In genomic region chr22:42316988-42317387, GRCh38 we compare ENCODE assay signal across 8 cellular contexts. TPM values are rescaled to one million over a fixed set of nuclear protein-coding genes. Genes with fewer than 3 reads are reported as not detected.
DNase-seq lines count a peak whose midpoint lies in the region; ATAC-seq and TF ChIP-seq lines count a peak whose summit lies in the region.

No MANE protein-coding gene starts in this region.

- H3K4me3 ChIP-seq in SJCRH30, result no peak overlapping the region
- H3K4me3 ChIP-seq in prostate gland, result no peak overlapping the region
- H3K4me3 ChIP-seq in MM.1S (ENCODE audit: low read length), result no peak overlapping the region

- peak overlapping the region; percentile 71 for H3K4me3 Mint-ChIP-seq in central memory CD8-positive, alpha-beta T cell
- H3K4me3 Mint-ChIP-seq in glutamatergic neuron (ENCODE audit: unreplicated experiment), result no peak overlapping the region

- H3K36me3 Mint-ChIP-seq in central memory CD8-positive, alpha-beta T cell (ENCODE audit: insufficient read depth), result peaks cover 5% of the 10 kb centered on the region
- no peaks in the 10 kb centered on the region for H3K36me3 Mint-ChIP-seq in glutamatergic neuron (ENCODE audit: unreplicated experiment)

- no peaks in the 10 kb centered on the region for H4K20me1 ChIP-seq in MM.1S (ENCODE audit: insufficient read depth, low read length)

- no peaks in the 10 kb centered on the region for H3K9me2 ChIP-seq in MM.1S (replicated peaks; ENCODE audit: insufficient read depth, low read length)

- DNase-seq in GM03348 (ENCODE audit: low spot score), result peak; percentile 81
- DNase-seq in SJCRH30, result peak; percentile 17 to 23
- peak; percentile 26 to 74 for DNase-seq in central memory CD8-positive, alpha-beta T cell (ENCODE audit: low spot score in 2 of 2)
- DNase-seq in prostate gland (ENCODE audit: low spot score), result peak; percentile 51
- DNase-seq in MM.1S, result no peak
- DNase-seq in glutamatergic neuron, result no peak

- H3F3A ChIP-seq in MM.1S (ENCODE audit: insufficient read depth, low read length), result no peaks in the 10 kb centered on the region

- H2AFZ ChIP-seq in MM.1S (ENCODE audit: low read length), result no peak overlapping the region

- no peak overlapping the region for H3K27ac ChIP-seq in SJCRH30
- H3K27ac ChIP-seq in prostate gland, result peak overlapping the region; percentile 22 to 24
- no peak overlapping the region for H3K27ac ChIP-seq in MM.1S (ENCODE audit: low read length)

- TF ChIP-seq CTCF in prostate gland (IDR thresholded peaks at IDR 0.05) (no peak), MM.1S (IDR thresholded peaks at IDR 0.05; ENCODE audit: low read length) (no peak), glutamatergic neuron (IDR thresholded peaks at IDR 0.05; ENCODE audit: partially characterized antibody, unreplicated experiment) (no peak)

- H3K4me1 ChIP-seq in SJCRH30 (peaks cover 6% of the 10 kb centered on the region), prostate gland (replicated peaks) (peaks cover 8% of the 10 kb centered on the region), MM.1S (ENCODE audit: low read length) (no peaks in the 10 kb centered on the region)

- H3K36me3 ChIP-seq in SJCRH30, result no peaks in the 10 kb centered on the region
- H3K36me3 ChIP-seq in prostate gland, result no peaks in the 10 kb centered on the region
- no peaks in the 10 kb centered on the region for H3K36me3 ChIP-seq in MM.1S (replicated peaks; ENCODE audit: insufficient read depth, low read length)

- 0 out of 2 replicates have a peak, but pooled peaks cover 9% of the 10 kb centered on the region for H3K27me3 ChIP-seq in SJCRH30
- no peaks in the 10 kb centered on the region for H3K27me3 ChIP-seq in prostate gland (replicated peaks; ENCODE audit: insufficient read depth)
- peaks cover 53% of the 10 kb centered on the region for H3K27me3 ChIP-seq in MM.1S (replicated peaks; ENCODE audit: insufficient read depth, low read length)

- TF ChIP-seq POLR2A in prostate gland (IDR thresholded peaks at IDR 0.05), result peak; percentile 42

- no peak overlapping the region for H3K9ac ChIP-seq in MM.1S (ENCODE audit: low read length)

- H3K79me2 ChIP-seq in MM.1S (ENCODE audit: low read length), result no peaks in the 10 kb centered on the region

- peak overlapping the region; percentile 91 for H3K27ac Mint-ChIP-seq in central memory CD8-positive, alpha-beta T cell (ENCODE audit: low read depth)
- no peak overlapping the region for H3K27ac Mint-ChIP-seq in glutamatergic neuron (ENCODE audit: unreplicated experiment)

- intact Hi-C loops in prostate gland (cut with DNase I), result no loop called here

- no peaks in the 10 kb centered on the region for H3K27me3 Mint-ChIP-seq in central memory CD8-positive, alpha-beta T cell
- peaks cover 15% of the 10 kb centered on the region for H3K27me3 Mint-ChIP-seq in glutamatergic neuron (ENCODE audit: unreplicated experiment)

- H3K4me1 Mint-ChIP-seq in central memory CD8-positive, alpha-beta T cell, result peaks cover 51% of the 10 kb centered on the region
- peaks cover 42% of the 10 kb centered on the region for H3K4me1 Mint-ChIP-seq in glutamatergic neuron (ENCODE audit: low read depth, unreplicated experiment)

- WGBS in prostate gland, result 11% methylated on average over 11 of the region's 11 CpGs

- H3K9me3 ChIP-seq in SJCRH30 (replicated peaks), result no peaks in the 10 kb centered on the region
- no peaks in the 10 kb centered on the region for H3K9me3 ChIP-seq in prostate gland
- no peaks in the 10 kb centered on the region for H3K9me3 ChIP-seq in MM.1S (replicated peaks; ENCODE audit: insufficient read depth, low read length)

- no peaks in the 10 kb centered on the region for H3K9me3 Mint-ChIP-seq in central memory CD8-positive, alpha-beta T cell
- H3K9me3 Mint-ChIP-seq in glutamatergic neuron (ENCODE audit: unreplicated experiment), result peaks cover 16% of the 10 kb centered on the region

- no peak overlapping the region for H3K4me2 ChIP-seq in MM.1S (ENCODE audit: low read depth, low read length)

- peak; percentile 97 for ATAC-seq in central memory CD8-positive, alpha-beta T cell (replicated peaks; ENCODE audit: extremely low read depth, poor library complexity, severe bottlenecking)
- ATAC-seq in GM18519 (IDR thresholded peaks at IDR 0.05; ENCODE audit: low FRiP score, unreplicated experiment) (no peak), HG03521 (IDR thresholded peaks at IDR 0.05; ENCODE audit: unreplicated experiment) (no peak)

RNA-seq across cellular contexts. Expression of gene TCF20, which starts 46.5 kb away (rescaled TPM):
- 34.6 and 36.5 TPM in 2 replicates for total RNA-seq in SJCRH30 (2014; rRNA removed; shearing (Covaris generic))
- total RNA-seq in prostate gland, result 10 to 100 TPM; 43.9 to 47.3 TPM
- 112 TPM for total RNA-seq in glutamatergic neuron (ENCODE audit: unreplicated experiment)

Comparison
In these comparisons a context has a peak if more than half of its experiments do, and no peak if none do; other contexts are left out.
1. DNase-seq: peak in GM03348 (single experiment), SJCRH30 (2 of 2), central memory CD8-positive, alpha-beta T cell (2 of 2) and prostate gland (single experiment); none in MM.1S (single experiment) and glutamatergic neuron (single experiment).
2. H3K27ac ChIP-seq: peak in prostate gland (2 of 2); none in SJCRH30 (single experiment) and MM.1S (single experiment).